8 cellular contexts compared by ENCODE assay signal in genomic region chr18:72762505-72763122, GRCh38.
DNase-seq lines count a peak whose midpoint lies in the region; ATAC-seq, FAIRE-seq and TF ChIP-seq lines count a peak whose summit lies in the region.

No MANE protein-coding gene starts in this region.

- H3K9ac ChIP-seq in smooth muscle cell (ENCODE audit: low read depth) = no peak overlapping the region

- no peaks in the 10 kb centered on the region for H3K9me3 ChIP-seq in smooth muscle cell (replicated peaks; ENCODE audit: low read depth)

- H3K27me3 ChIP-seq in smooth muscle cell (ENCODE audit: low read depth) = no peaks in the 10 kb centered on the region

- no peaks in the 10 kb centered on the region for H3K4me1 Mint-ChIP-seq in activated T-cell treated with anti-CD3 and anti-CD28 coated beads, Interleukin-2, amount 50 U/mL, for 24 hours (ENCODE audit: low read depth)

- WGBS in smooth muscle cell (ENCODE audit: low lambda C conversion rate) = 2% methylated on average over 5 of the region's 5 CpGs

- H2AFZ ChIP-seq in smooth muscle cell (ENCODE audit: low read depth) = no peak overlapping the region

- H3K36me3 ChIP-seq in smooth muscle cell (ENCODE audit: low read depth) = no peaks in the 10 kb centered on the region

- peak; percentile 60 for DNase-seq in NCI-H1436 (lab: John Stamatoyannopoulos, UW)
- peak; percentile 19 to 57 for DNase-seq in SW 1271 (lab: John Stamatoyannopoulos, UW)
- peak; percentile 6 for DNase-seq in germinal center (ENCODE audit: low spot score)
- DNase-seq in smooth muscle cell (lab: John Stamatoyannopoulos, UW; ENCODE audit: unreplicated experiment) = no peak
- DNase-seq in activated T-cell treated with anti-CD3 and anti-CD28 coated beads, Interleukin-2, amount 50 U/mL, for 24 hours = no peak

- H3K79me2 ChIP-seq in smooth muscle cell (ENCODE audit: low read depth) = no peaks in the 10 kb centered on the region

- H3K4me2 ChIP-seq in smooth muscle cell = peak overlapping the region; percentile 23

- no peak overlapping the region for H3K27ac ChIP-seq in smooth muscle cell (ENCODE audit: low read depth)

- no peaks in the 10 kb centered on the region for H3K36me3 Mint-ChIP-seq in activated T-cell treated with anti-CD3 and anti-CD28 coated beads, Interleukin-2, amount 50 U/mL, for 24 hours (ENCODE audit: low read depth)

- H3K4me1 ChIP-seq in smooth muscle cell (ENCODE audit: low read depth) = no peaks in the 10 kb centered on the region

- TF ChIP-seq CTCF in GM12875 (IDR thresholded peaks at IDR 0.05; ENCODE audit: borderline replicate concordance, insufficient read depth, low read depth, low read length) (peak; percentile 37; the same call in 1 of the 2 replicates), smooth muscle cell (IDR thresholded peaks at IDR 0.05; ENCODE audit: borderline replicate concordance, insufficient read depth, poor library complexity, severe bottlenecking) (peak; percentile 89)

- H3K4me3 Mint-ChIP-seq in activated T-cell treated with anti-CD3 and anti-CD28 coated beads, Interleukin-2, amount 50 U/mL, for 24 hours = no peak overlapping the region

- FAIRE-seq in A204.1 (lab: Jason Lieb, UNC) = peak; percentile 97

- no peaks in the 10 kb centered on the region for H3F3A ChIP-seq in smooth muscle cell (ENCODE audit: low read depth)

- no peaks in the 10 kb centered on the region for H3K27me3 Mint-ChIP-seq in activated T-cell treated with anti-CD3 and anti-CD28 coated beads, Interleukin-2, amount 50 U/mL, for 24 hours

- no peak overlapping the region for H3K4me3 ChIP-seq in GM12875 (ENCODE audit: low read depth, low read length)
- no peak overlapping the region for H3K4me3 ChIP-seq in smooth muscle cell

- H4K20me1 ChIP-seq in smooth muscle cell (ENCODE audit: low read depth) = no peaks in the 10 kb centered on the region

- no peaks in the 10 kb centered on the region for H3K9me3 Mint-ChIP-seq in activated T-cell treated with anti-CD3 and anti-CD28 coated beads, Interleukin-2, amount 50 U/mL, for 24 hours

- no peak overlapping the region for H3K27ac Mint-ChIP-seq in activated T-cell treated with anti-CD3 and anti-CD28 coated beads, Interleukin-2, amount 50 U/mL, for 24 hours

- ATAC-seq in HG02759 (IDR thresholded peaks at IDR 0.05; ENCODE audit: unreplicated experiment) = peak; percentile 88

Comparison
In these comparisons a context has a peak if more than half of its experiments do, and no peak if none do; other contexts are left out.
1. DNase-seq: peak in NCI-H1436 (single experiment), SW 1271 (2 of 2) and germinal center (single experiment); none in smooth muscle cell (single experiment) and activated T-cell treated with anti-CD3 and anti-CD28 coated beads, Interleukin-2, amount 50 U/mL, for 24 hours (single experiment).